In genomic region chr14:20632831-20633771, GRCh38 we compare ENCODE assay signal across 8 cellular contexts. TPM values are rescaled to one million over a fixed set of nuclear protein-coding genes. Genes with fewer than 3 reads are reported as not detected.
DNase-seq lines count a peak whose midpoint lies in the region; ATAC-seq and TF ChIP-seq lines count a peak whose summit lies in the region.

No MANE protein-coding gene starts in this region.

- peak overlapping the region; percentile 65 to 75 for H3K27ac Mint-ChIP-seq in T-cell

- peak overlapping the region; percentile 75 to 79 (median 79) for H3K4me3 Mint-ChIP-seq in T-cell

- H3K9me3 ChIP-seq in body of pancreas = no peaks in the 10 kb centered on the region
- H3K9me3 ChIP-seq in spleen = no peaks in the 10 kb centered on the region

- no peak for TF ChIP-seq CTCF in LNCaP clone FGC (IDR thresholded peaks at IDR 0.05; ENCODE audit: control insufficient read depth, extremely low read depth, insufficient read depth)
- TF ChIP-seq CTCF in body of pancreas (IDR thresholded peaks at IDR 0.05) = no peak
- no peak for TF ChIP-seq CTCF in spleen (IDR thresholded peaks at IDR 0.05 in 8 of 11, conservative IDR thresholded peaks at IDR 0.05 in 3 of 11)

- TF ChIP-seq POLR2A in body of pancreas (IDR thresholded peaks at IDR 0.05) (no peak), spleen (IDR thresholded peaks at IDR 0.05) (no peak)

- H3K4me1 ChIP-seq in body of pancreas (peaks cover 27% of the 10 kb centered on the region), spleen (peaks cover 11 to 52% (median 34%) of the 10 kb centered on the region in 6 donors)

- H3K27me3 ChIP-seq in body of pancreas (no peaks in the 10 kb centered on the region), spleen (replicated peaks in 1 of 7) (peaks cover 0 to 79% (median 15%) of the 10 kb centered on the region in 7 donors)

- intact Hi-C loops in body of pancreas (cut with DNase I) = no loop called here
- intact Hi-C loops in spleen (cut with DNase I; ENCODE audit: low total_unique reads) = no loop called here

- peak; percentile 36 to 57 (median 48) for ATAC-seq in T-cell (replicated peaks in 1 of 4)
- ATAC-seq in body of pancreas = peak; percentile 84

- peaks cover 10 to 46% of the 10 kb centered on the region in 2 donors for H3K27me3 Mint-ChIP-seq in T-cell

- CTCF ChIA-PET in T-cell (lab: Charles Lee) = interaction anchor here in 1 of 2 donors (1.4 to 3.1 kb wide), 2 partner anchors 20 to 48 kb away, joined by 3 to 21 read pairs; no protein-coding TSS in a partner anchor

- H3K36me3 ChIP-seq in body of pancreas (replicated peaks in 1 of 2; ENCODE audit: insufficient read depth in 1 of 2, low read depth in 2 of 2) = no peaks in the 10 kb centered on the region
- H3K36me3 ChIP-seq in spleen = no peaks in the 10 kb centered on the region

- peaks cover 38 to 51% (median 45%) of the 10 kb centered on the region in 3 donors for H3K4me1 Mint-ChIP-seq in T-cell

- H3K36me3 Mint-ChIP-seq in T-cell = no peaks in the 10 kb centered on the region

- H3K4me3 ChIP-seq in LNCaP clone FGC (ENCODE audit: low read depth, low read length) = peak overlapping the region; percentile 70
- H3K4me3 ChIP-seq in body of pancreas = no peak overlapping the region
- peak overlapping the region; percentile 3 to 65 (median 28) for H3K4me3 ChIP-seq in spleen

- POLR2A ChIA-PET in T-cell (lab: Charles Lee) = no interaction called here

- peaks cover 0 to 7% (median 0%) of the 10 kb centered on the region in 3 donors for H3K9me3 Mint-ChIP-seq in T-cell

- 2 to 5% methylated on average over 43 to 46 of the region's 46 CpGs for WGBS in body of pancreas, 2 donors
- WGBS in spleen, 5 donors = 6 to 14% (median 9%) methylated on average over 43 to 46 of the region's 46 CpGs

- H3K27ac ChIP-seq in body of pancreas (peak overlapping the region in 1 of 4 donors; percentile 2), spleen (no peak overlapping the region)

- DNase-seq in EH (ENCODE audit: low read depth) = peak; percentile 79
- peak; percentile 79 for DNase-seq in H4 (ENCODE audit: low spot score)
- peak; percentile 83 for DNase-seq in LNCaP clone FGC (ENCODE audit: low read depth)
- peak in 24 of 34 experiments; percentile 34 to 77 (median 52) for DNase-seq in T-cell
- peak; percentile 61 to 79 (median 69) for DNase-seq in body of pancreas
- DNase-seq in iPS-NIHi7 (ENCODE audit: extremely low spot score) = peak; percentile 74
- peak; percentile 67 for DNase-seq in spleen
- no peak for DNase-seq in NCI-H187 treated with DMSO at 0.1 percent for 48 hours (lab: John Stamatoyannopoulos, UW)

RNA-seq across cellular contexts. Expression of gene OR6S1, which starts 8.4 kb away (rescaled TPM):
- total RNA-seq in H4 (2014; rRNA removed; shearing (Covaris generic)) = not detected in 2 replicates
- total RNA-seq in T-cell (not detected), body of pancreas (not detected), spleen (under 1 TPM in 2 of 7 donors, not detected in 5; 0.27 to 0.77 TPM)
- under 1 TPM in 1 of 3 donors, not detected in 2; 0.10 TPM for polyA plus RNA-seq in spleen

RNA-seq across cellular contexts. Expression of gene RNASE12, which starts 41.9 kb away (rescaled TPM):
- not detected in 2 replicates for total RNA-seq in H4 (2014; rRNA removed; shearing (Covaris generic))
- not detected for total RNA-seq in T-cell
- not detected for total RNA-seq in body of pancreas
- total RNA-seq in spleen = not detected
- not detected for polyA plus RNA-seq in spleen

RNA-seq across cellular contexts. Expression of gene RNASE11, which starts 45.3 kb away (rescaled TPM):
- not detected in 2 replicates for total RNA-seq in H4 (2014; rRNA removed; shearing (Covaris generic))
- total RNA-seq in T-cell = not detected
- not detected for total RNA-seq in body of pancreas
- total RNA-seq in spleen = not detected
- polyA plus RNA-seq in spleen = not detected

RNA-seq across cellular contexts. Expression of gene RNASE4, which starts 51.3 kb away (rescaled TPM):
- total RNA-seq in H4 (2014; rRNA removed; shearing (Covaris generic)) = 14.7 and 22.2 TPM in 2 replicates
- total RNA-seq in T-cell (under 1 TPM in 4 of 5 donors, not detected in 1; 0.46 to 0.86 (median 0.56) TPM), body of pancreas (10 to 100 TPM; 41.8 to 47.5 TPM), spleen (10 to 100 TPM in 3 of 7 donors, 1 to 10 TPM in 3, under 1 TPM in 1; 0.89 to 19.9 (median 9.8) TPM)
- 10 to 100 TPM in 1 of 3 donors, 1 to 10 TPM in 2; 7.6 to 15.6 (median 8.4) TPM for polyA plus RNA-seq in spleen

RNA-seq across cellular contexts. Expression of gene ANG, which starts 55.5 kb away (rescaled TPM):
- 3.9 and 9.2 TPM in 2 replicates for total RNA-seq in H4 (2014; rRNA removed; shearing (Covaris generic))
- total RNA-seq in T-cell (1 to 10 TPM in 1 of 5 donors, under 1 TPM in 2, not detected in 2; 0.85 to 1.4 (median 0.99) TPM), body of pancreas (10 to 100 TPM; 24.1 to 28.0 TPM), spleen (10 to 100 TPM in 1 of 7 donors, 1 to 10 TPM in 6; 1.6 to 10.2 (median 4.8) TPM)
- polyA plus RNA-seq in spleen = 1 to 10 TPM; 3.1 to 7.2 (median 3.9) TPM

Comparison
In these comparisons a context has a peak if more than half of its experiments do, and no peak if none do; other contexts are left out.
1. H3K4me3 ChIP-seq: peak in LNCaP clone FGC (single experiment) and spleen (8 of 8); none in body of pancreas (0 of 2).